Comparison of ENCODE assay signal across 9 cellular contexts in the genomic region with DNA sequence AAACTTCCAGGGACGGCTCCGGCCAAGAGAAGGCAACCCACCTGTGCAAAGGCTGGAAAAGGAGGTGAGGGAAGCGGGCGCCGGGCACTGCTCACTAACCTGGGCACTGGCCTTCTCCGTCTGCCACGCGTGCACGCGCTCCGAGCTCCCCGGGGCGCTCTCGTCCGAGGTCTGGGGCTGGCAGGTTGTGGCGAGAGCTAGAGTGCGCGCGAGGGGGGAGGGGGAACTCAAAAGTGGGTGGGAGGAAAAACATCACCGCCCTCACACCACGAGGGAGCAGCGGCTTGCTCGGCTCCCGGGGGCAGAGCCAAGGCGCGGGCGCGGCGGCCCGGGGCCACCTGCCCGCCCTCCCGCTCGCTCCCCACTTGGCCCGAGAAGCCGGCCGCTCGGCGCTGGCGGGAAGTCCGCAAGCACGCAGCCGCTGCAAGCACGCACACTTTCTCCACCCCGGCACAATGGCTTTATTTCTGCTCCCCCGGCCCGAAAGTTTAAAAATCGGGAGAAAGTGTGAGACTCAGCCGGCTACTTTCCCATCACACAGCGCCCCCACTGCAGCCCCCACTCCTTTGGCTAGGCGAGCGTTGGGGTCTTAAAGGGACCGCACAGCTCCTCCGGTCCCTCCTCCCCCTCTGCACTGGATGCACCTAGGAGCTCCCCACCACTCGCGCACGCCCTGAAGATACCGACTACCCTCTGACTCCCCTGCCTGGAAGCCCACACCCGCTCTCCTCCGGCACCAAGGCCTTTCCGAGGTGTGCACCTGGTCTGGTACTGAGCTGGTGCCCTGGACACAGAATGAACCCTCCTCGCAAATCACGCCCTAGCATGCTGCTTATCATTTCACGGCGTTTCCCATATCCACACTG. TPM values are rescaled to one million over a fixed set of nuclear protein-coding genes. Genes with fewer than 3 reads are reported as not detected.
DNase-seq lines count a peak whose midpoint lies in the region; ATAC-seq lines count a peak whose summit lies in the region.
"Had no signal": no experiment of that assay in that cellular context is flagged by ENCODE, and none has a peak within 500 bp of the region (broad histone marks: within the 10 kb centered on the region; RNA-seq: fewer than 3 reads in every experiment).

A gene with protein sequence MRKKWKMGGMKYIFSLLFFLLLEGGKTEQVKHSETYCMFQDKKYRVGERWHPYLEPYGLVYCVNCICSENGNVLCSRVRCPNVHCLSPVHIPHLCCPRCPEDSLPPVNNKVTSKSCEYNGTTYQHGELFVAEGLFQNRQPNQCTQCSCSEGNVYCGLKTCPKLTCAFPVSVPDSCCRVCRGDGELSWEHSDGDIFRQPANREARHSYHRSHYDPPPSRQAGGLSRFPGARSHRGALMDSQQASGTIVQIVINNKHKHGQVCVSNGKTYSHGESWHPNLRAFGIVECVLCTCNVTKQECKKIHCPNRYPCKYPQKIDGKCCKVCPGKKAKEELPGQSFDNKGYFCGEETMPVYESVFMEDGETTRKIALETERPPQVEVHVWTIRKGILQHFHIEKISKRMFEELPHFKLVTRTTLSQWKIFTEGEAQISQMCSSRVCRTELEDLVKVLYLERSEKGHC (minus strand): TSS at position 173 of the 866 bp plus-strand sequence. CDS start 3,636 bp downstream, outside the sequence.

- ATAC-seq in HG03469 (IDR thresholded peaks at IDR 0.05; ENCODE audit: unreplicated experiment) = no peak
- ATAC-seq in GM21723 (IDR thresholded peaks at IDR 0.05; ENCODE audit: unreplicated experiment) = no peak

- H3K4me3 ChIP-seq in iPS DF 6.9 (ENCODE audit: low read length) (peak within 1 kb of the TSS; percentile 61; the same call in 1 of the 2 replicates), skeletal muscle cell (ENCODE audit: low read depth, low read length) (peak within 1 kb of the TSS; percentile 36)

- POLR2A ChIA-PET in activated CD4-positive, alpha-beta T cell treated with anti-CD3 and anti-CD28 coated beads, Interleukin-2, amount 10 ng/mL, durations not matched to agents 7 days and 5 days (lab: Charles Lee) = no interaction called here

- CTCF ChIA-PET in activated CD4-positive, alpha-beta T cell treated with anti-CD3 and anti-CD28 coated beads, Interleukin-2, amount 10 ng/mL, durations not matched to agents 7 days and 5 days (lab: Charles Lee) = no interaction called here

- peaks cover 13% of the 10 kb centered on the region for H3K27me3 Mint-ChIP-seq in activated CD4-positive, alpha-beta T cell treated with anti-CD3 and anti-CD28 coated beads, Interleukin-2, amount 10 ng/mL, durations not matched to agents 7 days and 5 days
- H3K27me3 Mint-ChIP-seq in activated naive CD8-positive, alpha-beta T cell = peaks cover 10% of the 10 kb centered on the region

- H3K4me1 Mint-ChIP-seq in activated CD4-positive, alpha-beta T cell treated with anti-CD3 and anti-CD28 coated beads, Interleukin-2, amount 10 ng/mL, durations not matched to agents 7 days and 5 days = peaks cover 2% of the 10 kb centered on the region
- peaks cover 2% of the 10 kb centered on the region for H3K4me1 Mint-ChIP-seq in activated naive CD8-positive, alpha-beta T cell (ENCODE audit: low read depth)

- H3K4me1 ChIP-seq in iPS DF 6.9 (ENCODE audit: control insufficient read depth, insufficient read depth, low read length) = no peaks in the 10 kb centered on the region

- DNase-seq in activated CD4-positive, alpha-beta T cell treated with anti-CD3 and anti-CD28 coated beads, Interleukin-2, amount 10 ng/mL, durations not matched to agents 7 days and 5 days = no peak
- no peak for DNase-seq in activated CD4-positive, alpha-beta T cell treated with anti-CD3 and anti-CD28 coated beads, Interleukin-2, amount 50 U/mL, for 1 hour
- DNase-seq in iPS DF 6.9 (ENCODE audit: low read depth, low spot score) (no peak), skeletal muscle cell (ENCODE audit: low read depth) (no peak), SHP77 treated with DMSO at 0.1 percent for 48 hours (lab: John Stamatoyannopoulos, UW) (no peak)

- no peaks in the 10 kb centered on the region for H3K36me3 Mint-ChIP-seq in activated CD4-positive, alpha-beta T cell treated with anti-CD3 and anti-CD28 coated beads, Interleukin-2, amount 10 ng/mL, durations not matched to agents 7 days and 5 days (ENCODE audit: low read depth)
- H3K36me3 Mint-ChIP-seq in activated naive CD8-positive, alpha-beta T cell = no peaks in the 10 kb centered on the region

- no peak within 1 kb of the TSS for H3K27ac Mint-ChIP-seq in activated CD4-positive, alpha-beta T cell treated with anti-CD3 and anti-CD28 coated beads, Interleukin-2, amount 10 ng/mL, durations not matched to agents 7 days and 5 days
- H3K27ac Mint-ChIP-seq in activated naive CD8-positive, alpha-beta T cell = no peak within 1 kb of the TSS

- H3K4me3 Mint-ChIP-seq in activated CD4-positive, alpha-beta T cell treated with anti-CD3 and anti-CD28 coated beads, Interleukin-2, amount 10 ng/mL, durations not matched to agents 7 days and 5 days = peak within 1 kb of the TSS; percentile 34
- H3K4me3 Mint-ChIP-seq in activated naive CD8-positive, alpha-beta T cell = peak within 1 kb of the TSS; percentile 71

- H3K27me3 ChIP-seq in iPS DF 6.9 (ENCODE audit: control insufficient read depth, insufficient read depth, low read length) = no peaks in the 10 kb centered on the region

- H3K36me3 ChIP-seq in iPS DF 6.9 (ENCODE audit: control insufficient read depth, insufficient read depth, low read length) = no peaks in the 10 kb centered on the region

- no peaks in the 10 kb centered on the region for H3K9me3 ChIP-seq in iPS DF 6.9 (ENCODE audit: control insufficient read depth, insufficient read depth, low read length)

- H3K27ac ChIP-seq in iPS DF 6.9 (ENCODE audit: low read length) = no peak within 1 kb of the TSS
- H3K27ac ChIP-seq: VCaP had no signal

- H3K9me3 Mint-ChIP-seq in activated CD4-positive, alpha-beta T cell treated with anti-CD3 and anti-CD28 coated beads, Interleukin-2, amount 10 ng/mL, durations not matched to agents 7 days and 5 days = no peaks in the 10 kb centered on the region
- no peaks in the 10 kb centered on the region for H3K9me3 Mint-ChIP-seq in activated naive CD8-positive, alpha-beta T cell (ENCODE audit: low read depth)

- no CpG with 5 or more reads among the region's 64 CpGs for WGBS in iPS DF 6.9 (ENCODE audit: insufficient coverage, insufficient read length)

RNA-seq across cellular contexts. Expression of the gene that starts here (rescaled TPM):
- not detected for total RNA-seq in activated CD4-positive, alpha-beta T cell treated with anti-CD3 and anti-CD28 coated beads, Interleukin-2, amount 10 ng/mL, durations not matched to agents 7 days and 5 days
